16 cellular contexts compared by ENCODE assay signal in the genomic region with DNA sequence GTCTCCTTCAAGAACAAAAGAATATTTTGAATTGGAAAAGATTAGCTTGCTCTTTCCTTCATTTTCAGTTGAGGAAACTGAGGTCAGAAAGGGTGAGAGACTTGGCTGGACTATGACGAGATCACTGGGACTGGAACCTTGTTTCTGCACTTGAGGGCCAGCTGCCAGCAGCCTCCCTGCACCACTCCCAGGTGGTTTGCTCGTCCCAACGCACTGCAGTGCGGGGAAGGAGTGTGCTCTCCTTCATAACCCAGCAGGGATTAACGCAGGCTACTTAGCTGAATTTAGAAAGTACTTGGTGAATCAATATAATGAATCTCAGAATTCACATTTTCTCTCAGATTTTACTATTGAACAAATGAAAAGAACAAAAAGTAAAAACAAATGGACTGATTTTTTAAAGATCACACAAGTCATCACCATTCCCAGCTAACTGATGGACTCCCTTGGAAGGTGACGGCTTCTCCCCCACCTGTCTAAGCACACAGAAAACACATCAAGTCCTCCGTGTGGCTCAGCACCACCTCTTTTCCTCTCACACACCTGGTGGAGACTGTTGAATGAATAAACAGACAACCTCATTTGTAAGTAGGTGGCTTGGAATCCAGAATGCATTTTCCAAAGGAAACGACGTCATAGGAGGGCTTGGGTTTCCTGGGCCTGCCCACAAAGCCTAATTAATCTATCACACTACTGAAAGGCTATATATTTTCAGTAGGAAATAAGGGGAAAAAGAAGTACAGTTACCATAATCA.
DNase-seq lines count a peak whose midpoint lies in the region; ATAC-seq and TF ChIP-seq lines count a peak whose summit lies in the region.
"Had no signal": no experiment of that assay in that cellular context is flagged by ENCODE, and none has a peak within 500 bp of the region (broad histone marks: within the 10 kb centered on the region; RNA-seq: fewer than 3 reads in every experiment).

No MANE protein-coding gene starts in this region.

- in situ Hi-C loops in mammary epithelial cell (cut with MboI; ENCODE audit: low sequenced_read_pairs in 2 of 2) = no loop called here

- POLR2A ChIA-PET in CD8-positive, alpha-beta memory T cell (lab: Charles Lee) = no interaction called here

- intact Hi-C loops in mammary epithelial cell (cut with micrococcal nuclease) = loop anchor here (2.0 to 5.0 kb wide), 2 partner anchors 47 to 122 kb away; a partner anchor contains a TSS

- no peak for TF ChIP-seq CTCF in mammary epithelial cell (conservative IDR thresholded peaks at IDR 0.05 in 1 of 2, IDR thresholded peaks at IDR 0.05 in 1 of 2; ENCODE audit: extremely low read depth in 1 of 2, insufficient read depth in 1 of 2, low read depth in 1 of 2, low read length in 2 of 2)
- no peak for TF ChIP-seq CTCF in parathyroid adenoma (IDR thresholded peaks at IDR 0.05)

- peak overlapping the region; percentile 99 for H3K27ac ChIP-seq in Karpas-422 (ENCODE audit: low read length)
- H3K27ac ChIP-seq in mammary epithelial cell (ENCODE audit: insufficient read depth, low read depth, low read length) = peak overlapping the region; percentile 77
- no peak overlapping the region for H3K27ac ChIP-seq in parathyroid adenoma
- H3K27ac ChIP-seq in CD8-positive, alpha-beta memory T cell (ENCODE audit: low read depth, low read length) = no peak overlapping the region
- H3K27ac ChIP-seq: cardiac muscle cell, left ventricle myocardium inferior had no signal

- no peaks in the 10 kb centered on the region for H3K4me1 Mint-ChIP-seq in natural killer cell treated with Interleukin-12 subunit alpha and Interleukin-12 subunit beta and Interleukin-15 and Interleukin-18, amount 100 ng/mL, for 72 hours (ENCODE audit: low read depth in 2 of 2)
- no peaks in the 10 kb centered on the region for H3K4me1 Mint-ChIP-seq in CD8-positive, alpha-beta memory T cell
- H3K4me1 Mint-ChIP-seq: activated naive CD4-positive, alpha-beta T cell treated with anti-CD3 and anti-CD28 coated beads, Interleukin-2, amount 10 ng/mL, durations not matched to agents 7 days and 5 days; naive thymus-derived CD8-positive, alpha-beta T cell had no signal

- H3K4me2 ChIP-seq in Karpas-422 (ENCODE audit: low read depth, low read length, poor library complexity, severe bottlenecking) = peak overlapping the region; percentile 67
- no peak overlapping the region for H3K4me2 ChIP-seq in mammary epithelial cell (ENCODE audit: insufficient read depth, low read depth, low read length)
- H3K4me2 ChIP-seq in parathyroid adenoma (ENCODE audit: low read length) = no peak overlapping the region

- no peaks in the 10 kb centered on the region for H3K9me3 Mint-ChIP-seq in natural killer cell treated with Interleukin-12 subunit alpha and Interleukin-12 subunit beta and Interleukin-15 and Interleukin-18, amount 100 ng/mL, for 72 hours
- peaks cover 0 to 2% (median 0%) of the 10 kb centered on the region in 5 donors for H3K9me3 Mint-ChIP-seq in CD8-positive, alpha-beta memory T cell
- H3K9me3 Mint-ChIP-seq: activated B cell treated with CpG ODN at 0.5 μM for 24 hours; activated naive CD4-positive, alpha-beta T cell treated with anti-CD3 and anti-CD28 coated beads, Interleukin-2, amount 10 ng/mL, durations not matched to agents 7 days and 5 days; naive thymus-derived CD8-positive, alpha-beta T cell had no signal

- H3K4me1 ChIP-seq in Karpas-422 (ENCODE audit: low read length) = peaks cover 87% of the 10 kb centered on the region
- peaks cover 53% of the 10 kb centered on the region for H3K4me1 ChIP-seq in mammary epithelial cell (ENCODE audit: insufficient read depth, low read length)
- H3K4me1 ChIP-seq in parathyroid adenoma = peaks cover 17% of the 10 kb centered on the region
- no peaks in the 10 kb centered on the region for H3K4me1 ChIP-seq in CD8-positive, alpha-beta memory T cell (ENCODE audit: insufficient read depth, low read length)
- H3K4me1 ChIP-seq: BE2C, left ventricle myocardium inferior had no signal

- dilution Hi-C loops in mammary epithelial cell (cut with HindIII; ENCODE audit: low sequenced_read_pairs) = no loop called here

- no peaks in the 10 kb centered on the region for H3K27me3 ChIP-seq in Karpas-422 (ENCODE audit: low read length)
- H3K27me3 ChIP-seq in mammary epithelial cell (ENCODE audit: insufficient read depth, low read length) = no peaks in the 10 kb centered on the region
- no peaks in the 10 kb centered on the region for H3K27me3 ChIP-seq in parathyroid adenoma (ENCODE audit: control insufficient read depth, insufficient read depth, low read length)
- H3K27me3 ChIP-seq in CD8-positive, alpha-beta memory T cell (ENCODE audit: insufficient read depth, low read length, poor library complexity, severe bottlenecking) = peaks cover 2% of the 10 kb centered on the region
- H3K27me3 ChIP-seq: BE2C, cardiac muscle cell had no signal

- H3K9ac ChIP-seq in Karpas-422 (ENCODE audit: low read length) (peak overlapping the region; percentile 60; the same call in 1 of the 2 replicates), mammary epithelial cell (ENCODE audit: insufficient read depth, low read length) (peak overlapping the region; percentile 1), parathyroid adenoma (no peak overlapping the region)

- 67% methylated on average over 9 of the region's 9 CpGs for WGBS in mammary epithelial cell (ENCODE audit: low coverage, missing lambda C conversion rate)

- no TSS peak for BruUV-seq in mammary epithelial cell (replicated peaks; lab: Mats Ljungman, UMichigan)

- H3K4me3 ChIP-seq in Karpas-422 (ENCODE audit: low read length) = no peak overlapping the region
- no peak overlapping the region for H3K4me3 ChIP-seq in mammary epithelial cell (replicated peaks in 1 of 3; ENCODE audit: insufficient read depth in 1 of 3, low read depth in 2 of 3, low read length in 3 of 3)
- no peak overlapping the region for H3K4me3 ChIP-seq in parathyroid adenoma (ENCODE audit: low read depth, low read length)
- no peak overlapping the region for H3K4me3 ChIP-seq in CD8-positive, alpha-beta memory T cell (ENCODE audit: low read length)
- H3K4me3 ChIP-seq: cardiac muscle cell, left ventricle myocardium inferior had no signal

- H3K36me3 ChIP-seq in Karpas-422 (ENCODE audit: insufficient read depth, low read length) (no peaks in the 10 kb centered on the region), mammary epithelial cell (ENCODE audit: insufficient read depth, low read length) (no peaks in the 10 kb centered on the region), parathyroid adenoma (ENCODE audit: control insufficient read depth, insufficient read depth, low read length) (no peaks in the 10 kb centered on the region)
- H3K36me3 ChIP-seq in CD8-positive, alpha-beta memory T cell (ENCODE audit: insufficient read depth, low read length) = no peaks in the 10 kb centered on the region
- H3K36me3 ChIP-seq: BE2C, cardiac muscle cell, left ventricle myocardium inferior had no signal

- CTCF ChIA-PET in mammary epithelial cell (lab: Charles Lee; ENCODE audit: low non-redundant PET) = no interaction called here
- CTCF ChIA-PET in CD8-positive, alpha-beta memory T cell (lab: Charles Lee) = no interaction called here

- H4K20me1 ChIP-seq in Karpas-422 (ENCODE audit: insufficient read depth, low read depth, low read length) (no peaks in the 10 kb centered on the region), mammary epithelial cell (ENCODE audit: insufficient read depth, low read length) (no peaks in the 10 kb centered on the region)

- H3K9me3 ChIP-seq in Karpas-422 (ENCODE audit: low read length) (no peaks in the 10 kb centered on the region), mammary epithelial cell (replicated peaks; ENCODE audit: insufficient read depth, low read length) (no peaks in the 10 kb centered on the region), parathyroid adenoma (ENCODE audit: control insufficient read depth, low read length) (no peaks in the 10 kb centered on the region)
- no peaks in the 10 kb centered on the region for H3K9me3 ChIP-seq in CD8-positive, alpha-beta memory T cell (ENCODE audit: low read length)
- H3K9me3 ChIP-seq: BE2C, left ventricle myocardium inferior had no signal

- ATAC-seq in left lobe of liver = no peak
- ATAC-seq in natural killer cell treated with Interleukin-12 subunit alpha and Interleukin-12 subunit beta and Interleukin-15 and Interleukin-18, amount 100 ng/mL, for 72 hours = no peak
- ATAC-seq: naive thymus-derived CD8-positive, alpha-beta T cell had no signal

- DNase-seq in Karpas-422 (no peak), NCI-H2196 treated with DMSO at 0.1 percent for 48 hours (lab: John Stamatoyannopoulos, UW; ENCODE audit: unreplicated experiment) (peak; percentile 85), mammary epithelial cell (peak; percentile 81), left lobe of liver (ENCODE audit: low spot score) (no peak), mesenteric fat pad (ENCODE audit: low spot score) (no peak)
- no peak for DNase-seq in natural killer cell treated with Interleukin-12 subunit alpha and Interleukin-12 subunit beta and Interleukin-15 and Interleukin-18, amount 100 ng/mL, for 72 hours (ENCODE audit: low spot score)
- DNase-seq in CD8-positive, alpha-beta memory T cell = no peak
- DNase-seq: activated B cell treated with CpG ODN at 0.5 μM for 24 hours; activated CD8-positive, alpha-beta memory T cell treated with anti-CD3 and anti-CD28 coated beads, Interleukin-2, amount 50 U/mL, for 48 hours; activated naive CD4-positive, alpha-beta T cell treated with anti-CD3 and anti-CD28 coated beads, Interleukin-2, amount 10 ng/mL, durations not matched to agents 7 days and 5 days; BE2C; left ventricle myocardium inferior; naive thymus-derived CD8-positive, alpha-beta T cell; stimulated activated naive CD4-positive, alpha-beta T cell had no signal

- no peaks in the 10 kb centered on the region for H3K79me2 ChIP-seq in Karpas-422 (ENCODE audit: low read length)
- H3K79me2 ChIP-seq in mammary epithelial cell (ENCODE audit: insufficient read depth, low read length) = no peaks in the 10 kb centered on the region
- H3K79me2 ChIP-seq in parathyroid adenoma = no peaks in the 10 kb centered on the region

- H3K9me2 ChIP-seq in Karpas-422 (replicated peaks; ENCODE audit: insufficient read depth, low read length) = no peaks in the 10 kb centered on the region

- H3K4me3 Mint-ChIP-seq in natural killer cell treated with Interleukin-12 subunit alpha and Interleukin-12 subunit beta and Interleukin-15 and Interleukin-18, amount 100 ng/mL, for 72 hours = no peak overlapping the region
- H3K4me3 Mint-ChIP-seq in CD8-positive, alpha-beta memory T cell = no peak overlapping the region
- H3K4me3 Mint-ChIP-seq: activated B cell treated with CpG ODN at 0.5 μM for 24 hours; activated naive CD4-positive, alpha-beta T cell treated with anti-CD3 and anti-CD28 coated beads, Interleukin-2, amount 10 ng/mL, durations not matched to agents 7 days and 5 days; naive thymus-derived CD8-positive, alpha-beta T cell had no signal

- H3K27me3 Mint-ChIP-seq in natural killer cell treated with Interleukin-12 subunit alpha and Interleukin-12 subunit beta and Interleukin-15 and Interleukin-18, amount 100 ng/mL, for 72 hours = peaks cover 16 to 31% of the 10 kb centered on the region in 2 donors
- peaks cover 12 to 23% of the 10 kb centered on the region in 2 donors for H3K27me3 Mint-ChIP-seq in CD8-positive, alpha-beta memory T cell
- H3K27me3 Mint-ChIP-seq: activated B cell treated with CpG ODN at 0.5 μM for 24 hours had no signal

- H2AFZ ChIP-seq in Karpas-422 (ENCODE audit: low read length) = no peak overlapping the region
- H2AFZ ChIP-seq in mammary epithelial cell (ENCODE audit: low read depth, low read length) = no peak overlapping the region
- H2AFZ ChIP-seq in parathyroid adenoma = peak overlapping the region; percentile 10

- no peaks in the 10 kb centered on the region for H3K36me3 Mint-ChIP-seq in natural killer cell treated with Interleukin-12 subunit alpha and Interleukin-12 subunit beta and Interleukin-15 and Interleukin-18, amount 100 ng/mL, for 72 hours
- H3K36me3 Mint-ChIP-seq in CD8-positive, alpha-beta memory T cell = peaks cover 0 to 1% (median 0%) of the 10 kb centered on the region in 3 donors
- H3K36me3 Mint-ChIP-seq: activated naive CD4-positive, alpha-beta T cell treated with anti-CD3 and anti-CD28 coated beads, Interleukin-2, amount 10 ng/mL, durations not matched to agents 7 days and 5 days; naive thymus-derived CD8-positive, alpha-beta T cell had no signal

- no peak overlapping the region for H3K27ac Mint-ChIP-seq in natural killer cell treated with Interleukin-12 subunit alpha and Interleukin-12 subunit beta and Interleukin-15 and Interleukin-18, amount 100 ng/mL, for 72 hours
- peak overlapping the region in 1 of 8 donors; percentile 59 for H3K27ac Mint-ChIP-seq in CD8-positive, alpha-beta memory T cell
- H3K27ac Mint-ChIP-seq: activated B cell treated with CpG ODN at 0.5 μM for 24 hours; activated naive CD4-positive, alpha-beta T cell treated with anti-CD3 and anti-CD28 coated beads, Interleukin-2, amount 10 ng/mL, durations not matched to agents 7 days and 5 days; naive thymus-derived CD8-positive, alpha-beta T cell had no signal

Comparison
In these comparisons a context has a peak if more than half of its experiments do, and no peak if none do; other contexts are left out.
1. DNase-seq: peak in NCI-H2196 treated with DMSO at 0.1 percent for 48 hours (single experiment) and mammary epithelial cell (single experiment); none in Karpas-422 (single experiment), left lobe of liver (single experiment), natural killer cell treated with Interleukin-12 subunit alpha and Interleukin-12 subunit beta and Interleukin-15 and Interleukin-18, amount 100 ng/mL, for 72 hours (single experiment), mesenteric fat pad (single experiment) and CD8-positive, alpha-beta memory T cell (0 of 5).
2. H3K27ac ChIP-seq: peak in Karpas-422 (single experiment) and mammary epithelial cell (single experiment); none in parathyroid adenoma (single experiment) and CD8-positive, alpha-beta memory T cell (single experiment).